In genomic region chr20:62302341-62303048, GRCh38 we compare ENCODE assay signal across 8 cellular contexts. TPM values are rescaled to one million over a fixed set of nuclear protein-coding genes. Genes with fewer than 3 reads are reported as not detected.
DNase-seq lines count a peak whose midpoint lies in the region; ATAC-seq and TF ChIP-seq lines count a peak whose summit lies in the region.

Gene ADRM1 (plus strand): TSS chr20:62302997. CDS start chr20:62303569, 572 bp downstream.

- H3K9me3 Mint-ChIP-seq in WTC11 (no peaks in the 10 kb centered on the region), immature natural killer cell (no peaks in the 10 kb centered on the region)

- WGBS in spleen, 5 donors: 0 to 1% (median 1%) methylated on average over 41 to 79 of the region's 79 CpGs

- CTCF ChIA-PET in WTC11 (lab: Charles Lee): interaction anchor here (0.6 to 2.4 kb wide), 21 partner anchors 10 to 611 kb away, joined by 3 to 28 read pairs (median 4); partner anchors contain the start of genes LAMA5 and RPS21

- DNase-seq in AG08396 (ENCODE audit: low spot score): peak; percentile 100
- peak; percentile 94 for DNase-seq in NCI-H2227 treated with DMSO at 0.1 percent for 48 hours (lab: John Stamatoyannopoulos, UW)
- peak; percentile 98 for DNase-seq in WTC11 (ENCODE audit: low spot score)
- DNase-seq in cardiac fibroblast (ENCODE audit: low read depth in 2 of 2): peak; percentile 96 to 98
- DNase-seq in immature natural killer cell: peak; percentile 97
- peak; percentile 98 for DNase-seq in spleen

- H3K27me3 Mint-ChIP-seq in WTC11 (ENCODE audit: low read depth) (no peaks in the 10 kb centered on the region), immature natural killer cell (ENCODE audit: low read depth in 3 of 3) (peaks cover 2 to 10% (median 7%) of the 10 kb centered on the region in 3 donors)

- peak; percentile 84 for ATAC-seq in GM18907 (IDR thresholded peaks at IDR 0.05; ENCODE audit: unreplicated experiment)
- ATAC-seq in HG03159 (IDR thresholded peaks at IDR 0.05; ENCODE audit: unreplicated experiment): peak; percentile 90
- peak; percentile 80 for ATAC-seq in WTC11

- peak in 1 of 3 donors; percentile 81 for TF ChIP-seq POLR2A in spleen (IDR thresholded peaks at IDR 0.05)

- H3K4me1 ChIP-seq in spleen: peaks cover 23 to 85% (median 53%) of the 10 kb centered on the region in 6 donors

- H3K27ac ChIP-seq in spleen: peak within 1 kb of the TSS; percentile 88 to 98 (median 96)

- TF ChIP-seq CTCF in WTC11 (IDR thresholded peaks at IDR 0.05) (peak; percentile 73), cardiac fibroblast (IDR thresholded peaks at IDR 0.05; ENCODE audit: low read depth, low read length) (peak; percentile 68), spleen (IDR thresholded peaks at IDR 0.05 in 8 of 11, conservative IDR thresholded peaks at IDR 0.05 in 3 of 11) (peak; percentile 95 to 99 (median 98))

- H3K4me3 Mint-ChIP-seq in WTC11 (peak within 1 kb of the TSS; percentile 86), immature natural killer cell (peak within 1 kb of the TSS; percentile 94 to 96 (median 95))

- H3K4me3 ChIP-seq in cardiac fibroblast (replicated peaks in 1 of 2; ENCODE audit: low read depth in 2 of 2, low read length in 2 of 2) (peak within 1 kb of the TSS; percentile 87 to 94), spleen (peak within 1 kb of the TSS; percentile 55 to 100 (median 96))

- no peaks in the 10 kb centered on the region for H3K9me3 ChIP-seq in spleen

- peaks cover 22% of the 10 kb centered on the region for H3K36me3 Mint-ChIP-seq in WTC11
- H3K36me3 Mint-ChIP-seq in immature natural killer cell: no peaks in the 10 kb centered on the region

- POLR2A ChIA-PET in WTC11 (lab: Charles Lee): interaction anchor here (0.6 to 1.0 kb wide), 3 partner anchors 64 to 173 kb away, joined by 4 read pairs; partner anchors contain the start of gene LAMA5

- H3K4me1 Mint-ChIP-seq in WTC11 (peaks cover 18% of the 10 kb centered on the region), immature natural killer cell (peaks cover 33 to 36% of the 10 kb centered on the region in 2 donors)

- peak within 1 kb of the TSS; percentile 96 for H3K27ac Mint-ChIP-seq in WTC11
- peak within 1 kb of the TSS; percentile 94 to 99 (median 97) for H3K27ac Mint-ChIP-seq in immature natural killer cell

- H3K36me3 ChIP-seq in spleen: peaks cover 4 to 54% (median 34%) of the 10 kb centered on the region in 6 donors

- intact Hi-C loops in spleen (cut with DNase I; ENCODE audit: low total_unique reads): loop anchor here (5.0 kb wide), 1 partner anchor 80 kb away; no protein-coding TSS in a partner anchor

- no peaks in the 10 kb centered on the region for H3K27me3 ChIP-seq in spleen (replicated peaks in 1 of 7)

TF ChIP-seq in WTC11, 78 proteins besides CTCF, POLR2A, EP300 and RAD21 (continues in another document):
- TF ChIP-seq RELA (CRISPR knock-in tag; IDR thresholded peaks at IDR 0.05; ENCODE audit: borderline replicate concordance) (no peak), PRDM15 (CRISPR knock-in tag; IDR thresholded peaks at IDR 0.05) (no peak), TEAD1 (CRISPR knock-in tag; IDR thresholded peaks at IDR 0.05) (peak; percentile 51; the same call in 1 of the 2 replicates), NFE2L1 (CRISPR knock-in tag; IDR thresholded peaks at IDR 0.05) (peak; percentile 99), ZNF512 (CRISPR knock-in tag; IDR thresholded peaks at IDR 0.05; ENCODE audit: borderline replicate concordance) (no peak), ZNF425 (CRISPR knock-in tag; conservative IDR thresholded peaks at IDR 0.05) (no peak), ZNF219 (CRISPR knock-in tag; IDR thresholded peaks at IDR 0.05; ENCODE audit: borderline replicate concordance) (no peak), STAT6 (CRISPR knock-in tag; conservative IDR thresholded peaks at IDR 0.05; ENCODE audit: low read depth) (no peak), FOXJ3 (CRISPR knock-in tag; IDR thresholded peaks at IDR 0.05; ENCODE audit: borderline replicate concordance) (no peak), MLX (CRISPR knock-in tag; IDR thresholded peaks at IDR 0.05) (no peak)

RNA-seq across cellular contexts. Expression of gene ADRM1, which starts in this region (rescaled TPM):
- total RNA-seq in WTC11 (2021) (146 to 160 TPM (median 147 TPM) in 3 replicates), spleen (100 to 1,000 TPM in 2 of 7 donors, 10 to 100 TPM in 5; 67.1 to 112 (median 82.3) TPM)
- polyA plus RNA-seq in immature natural killer cell (100 to 1,000 TPM in 2 of 3 donors, 10 to 100 TPM in 1; 97.2 to 132 (median 108) TPM), spleen (10 to 100 TPM; 60.5 to 95.6 (median 74.7) TPM)

Comparison
In these comparisons a context has a peak if more than half of its experiments do, and no peak if none do; other contexts are left out.
1. Peak in every context shown above with its lines: DNase-seq, ATAC-seq, H3K4me3 ChIP-seq and H3K27ac ChIP-seq.